ENCODE assay signal across 8 cellular contexts in genomic region chr1:65253800-65254319, GRCh38. TPM values are rescaled to one million over a fixed set of nuclear protein-coding genes. Genes with fewer than 3 reads are reported as not detected.
A peak's percentile ranks its signal among the peaks of the same experiment; 100 is the strongest.
DNase-seq lines count a peak whose midpoint lies in the region; ATAC-seq and TF ChIP-seq lines count a peak whose summit lies in the region.

No MANE protein-coding gene starts in this region.

- CTCF ChIA-PET in activated CD8-positive, alpha-beta memory T cell treated with anti-CD3 and anti-CD28 coated beads, Interleukin-2, amount 10 ng/mL, durations not matched to agents 7 days and 5 days (lab: Charles Lee), result interaction anchor here (0.8 to 3.6 kb wide), 8 partner anchors 9 to 1191 kb away, joined by 3 to 20 read pairs (median 4); no protein-coding TSS in a partner anchor
- CTCF ChIA-PET in activated CD4-positive, alpha-beta memory T cell treated with anti-CD3 and anti-CD28 coated beads, Interleukin-2, amount 10 ng/mL, durations not matched to agents 7 days and 5 days (lab: Charles Lee), result interaction anchor here (0.6 to 2.9 kb wide), 10 partner anchors 11 to 1040 kb away, joined by 3 to 14 read pairs (median 4); no protein-coding TSS in a partner anchor

- intact Hi-C loops in stomach (cut with DNase I; ENCODE audit: low total_unique reads), result no loop called here

- peak overlapping the region; percentile 68 for H3K4me3 ChIP-seq in iPS-18a (ENCODE audit: low read length)
- peak overlapping the region; percentile 78 to 95 (median 88) for H3K4me3 ChIP-seq in stomach

- H3K27me3 Mint-ChIP-seq in activated CD8-positive, alpha-beta memory T cell treated with anti-CD3 and anti-CD28 coated beads, Interleukin-2, amount 10 ng/mL, durations not matched to agents 7 days and 5 days, result peaks cover 5% of the 10 kb centered on the region
- peaks cover 3% of the 10 kb centered on the region for H3K27me3 Mint-ChIP-seq in activated CD4-positive, alpha-beta memory T cell treated with anti-CD3 and anti-CD28 coated beads, Interleukin-2, amount 10 ng/mL, durations not matched to agents 7 days and 5 days

- H3K27me3 ChIP-seq in iPS-18a (ENCODE audit: control insufficient read depth, insufficient read depth, low read length), result peaks cover 30% of the 10 kb centered on the region
- peaks cover 0 to 11% (median 8%) of the 10 kb centered on the region in 3 donors for H3K27me3 ChIP-seq in stomach

- no peak for TF ChIP-seq CTCF in stomach (IDR thresholded peaks at IDR 0.05)

- H3K4me1 ChIP-seq in iPS-18a (ENCODE audit: control insufficient read depth, low read depth, low read length), result no peaks in the 10 kb centered on the region
- H3K4me1 ChIP-seq in stomach, result peaks cover 18 to 21% (median 20%) of the 10 kb centered on the region in 4 donors

- H3K27ac Mint-ChIP-seq in activated CD8-positive, alpha-beta memory T cell treated with anti-CD3 and anti-CD28 coated beads, Interleukin-2, amount 10 ng/mL, durations not matched to agents 7 days and 5 days, result peak overlapping the region; percentile 81
- peak overlapping the region; percentile 15 for H3K27ac Mint-ChIP-seq in activated CD4-positive, alpha-beta memory T cell treated with anti-CD3 and anti-CD28 coated beads, Interleukin-2, amount 10 ng/mL, durations not matched to agents 7 days and 5 days

- peak overlapping the region; percentile 79 for H3K4me3 Mint-ChIP-seq in activated CD8-positive, alpha-beta memory T cell treated with anti-CD3 and anti-CD28 coated beads, Interleukin-2, amount 10 ng/mL, durations not matched to agents 7 days and 5 days
- peak overlapping the region; percentile 85 for H3K4me3 Mint-ChIP-seq in activated CD4-positive, alpha-beta memory T cell treated with anti-CD3 and anti-CD28 coated beads, Interleukin-2, amount 10 ng/mL, durations not matched to agents 7 days and 5 days

- POLR2A ChIA-PET in activated CD4-positive, alpha-beta memory T cell treated with anti-CD3 and anti-CD28 coated beads, Interleukin-2, amount 10 ng/mL, durations not matched to agents 7 days and 5 days (lab: Charles Lee), result interaction anchor here (0.9 to 1.7 kb wide), 9 partner anchors 11 to 1193 kb away, joined by 3 to 13 read pairs (median 5); partner anchors contain the start of genes JAK1, LEPR and LEPROT

- TF ChIP-seq EP300 in stomach (IDR thresholded peaks at IDR 0.05), result no peak

- H3K9me3 Mint-ChIP-seq in activated CD8-positive, alpha-beta memory T cell treated with anti-CD3 and anti-CD28 coated beads, Interleukin-2, amount 10 ng/mL, durations not matched to agents 7 days and 5 days (ENCODE audit: low read depth), result no peaks in the 10 kb centered on the region
- H3K9me3 Mint-ChIP-seq in activated CD4-positive, alpha-beta memory T cell treated with anti-CD3 and anti-CD28 coated beads, Interleukin-2, amount 10 ng/mL, durations not matched to agents 7 days and 5 days, result no peaks in the 10 kb centered on the region

- H3K4me1 Mint-ChIP-seq in activated CD8-positive, alpha-beta memory T cell treated with anti-CD3 and anti-CD28 coated beads, Interleukin-2, amount 10 ng/mL, durations not matched to agents 7 days and 5 days, result peaks cover 34% of the 10 kb centered on the region
- peaks cover 22% of the 10 kb centered on the region for H3K4me1 Mint-ChIP-seq in activated CD4-positive, alpha-beta memory T cell treated with anti-CD3 and anti-CD28 coated beads, Interleukin-2, amount 10 ng/mL, durations not matched to agents 7 days and 5 days

- H3K27ac ChIP-seq in iPS-18a (ENCODE audit: low read length), result no peak overlapping the region
- H3K27ac ChIP-seq in stomach, result peak overlapping the region; percentile 70 to 85 (median 78)

- no peak for DNase-seq in activated CD8-positive, alpha-beta memory T cell treated with anti-CD3 and anti-CD28 coated beads, Interleukin-2, amount 10 ng/mL, durations not matched to agents 7 days and 5 days
- no peak for DNase-seq in activated CD8-positive, alpha-beta memory T cell treated with anti-CD3 and anti-CD28 coated beads, Interleukin-2, amount 50 U/mL, for 48 hours
- no peak for DNase-seq in activated CD4-positive, alpha-beta memory T cell treated with anti-CD3 and anti-CD28 coated beads, Interleukin-2, amount 10 ng/mL, durations not matched to agents 7 days and 5 days
- no peak for DNase-seq in stomach
- no peak for DNase-seq in GM03348 (ENCODE audit: low spot score)
- DNase-seq in HT-29 (ENCODE audit: low spot score), result no peak

- TF ChIP-seq POLR2A in stomach (IDR thresholded peaks at IDR 0.05), result no peak

- H3K36me3 Mint-ChIP-seq in activated CD8-positive, alpha-beta memory T cell treated with anti-CD3 and anti-CD28 coated beads, Interleukin-2, amount 10 ng/mL, durations not matched to agents 7 days and 5 days, result no peaks in the 10 kb centered on the region
- H3K36me3 Mint-ChIP-seq in activated CD4-positive, alpha-beta memory T cell treated with anti-CD3 and anti-CD28 coated beads, Interleukin-2, amount 10 ng/mL, durations not matched to agents 7 days and 5 days (ENCODE audit: low read depth), result no peaks in the 10 kb centered on the region

- H3K36me3 ChIP-seq in iPS-18a (ENCODE audit: control insufficient read depth, low read depth, low read length) (no peaks in the 10 kb centered on the region), stomach (no peaks in the 10 kb centered on the region)

- WGBS in stomach, 5 donors, result 1 to 5% (median 2%) methylated on average over 12 to 15 of the region's 15 CpGs

- no peak overlapping the region for H3K9ac ChIP-seq in iPS-18a (ENCODE audit: low read length)

- H3K9me3 ChIP-seq in iPS-18a (ENCODE audit: control insufficient read depth, low read depth, low read length) (no peaks in the 10 kb centered on the region), stomach (no peaks in the 10 kb centered on the region)

- no peak for ATAC-seq in activated CD8-positive, alpha-beta memory T cell treated with anti-CD3 and anti-CD28 coated beads, Interleukin-2, amount 10 ng/mL, durations not matched to agents 7 days and 5 days
- ATAC-seq in HG03060 (IDR thresholded peaks at IDR 0.05; ENCODE audit: low read depth, unreplicated experiment), result peak; percentile 26

RNA-seq across cellular contexts. Expression of gene DNAJC6, which starts 55.5 kb away (rescaled TPM):
- total RNA-seq in activated CD8-positive, alpha-beta memory T cell treated with anti-CD3 and anti-CD28 coated beads, Interleukin-2, amount 10 ng/mL, durations not matched to agents 7 days and 5 days, result 1 to 10 TPM; 4.1 to 6.2 TPM
- total RNA-seq in activated CD4-positive, alpha-beta memory T cell treated with anti-CD3 and anti-CD28 coated beads, Interleukin-2, amount 10 ng/mL, durations not matched to agents 7 days and 5 days, result 1 to 10 TPM; 4.0 to 5.4 TPM
- total RNA-seq in stomach, result 1 to 10 TPM in 2 of 5 donors, under 1 TPM in 2, not detected in 1; under 0.01 to 7.5 (median 3.2) TPM
- polyA plus RNA-seq in stomach, result under 1 TPM; 0.45 to 0.92 (median 0.68) TPM
- 0.08 and 0.10 TPM in 2 replicates for total RNA-seq in HT-29 (2014; rRNA removed; shearing (Covaris generic))
